ENCODE assay signal across 35 cellular contexts in the genomic region with DNA sequence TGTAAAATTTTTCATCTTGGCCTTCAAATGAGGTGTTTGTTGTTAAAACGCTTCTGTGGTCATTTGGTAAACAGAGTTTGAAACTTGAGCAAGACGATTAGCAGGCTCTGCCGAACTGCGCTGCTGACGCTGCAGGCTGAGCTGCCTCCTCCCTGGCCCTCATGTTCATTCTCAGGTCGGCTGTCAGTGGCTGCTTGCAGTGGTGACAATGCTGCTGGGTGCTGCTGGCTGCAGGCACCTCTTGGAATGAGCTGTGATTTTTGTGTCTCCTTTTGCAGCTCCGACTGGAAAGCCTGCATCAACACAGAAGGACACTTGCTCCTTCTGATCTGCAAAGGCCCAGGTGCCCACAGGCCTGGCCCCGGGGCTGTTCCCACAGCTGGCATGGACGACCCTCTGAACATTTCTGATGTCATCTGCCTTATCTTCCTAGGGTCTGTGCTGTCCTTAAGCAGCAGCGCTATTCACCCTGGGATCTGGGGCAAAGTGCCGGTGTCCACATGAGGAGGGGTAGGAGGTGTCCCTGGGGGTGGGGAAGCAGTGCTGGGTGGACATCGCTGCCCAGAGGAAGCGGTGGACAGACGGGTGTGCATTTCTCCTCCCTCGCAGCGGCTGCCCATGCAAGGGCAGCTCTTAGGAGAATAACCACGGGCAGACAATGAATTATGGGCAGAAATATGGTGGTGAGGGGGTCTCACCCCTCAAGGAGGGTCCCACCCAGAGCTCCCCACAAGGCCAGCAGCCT. TPM values are rescaled to one million over a fixed set of nuclear protein-coding genes. Genes with fewer than 3 reads are reported as not detected.
"Had no signal": no experiment of that assay in that cellular context is flagged by ENCODE, and none has a peak within 500 bp of the region (broad histone marks: within the 10 kb centered on the region; RNA-seq: fewer than 3 reads in every experiment).

No MANE protein-coding gene starts in this region.

- H3K9ac ChIP-seq: neural progenitor cell had no signal

- DNase-seq: activated CD4-positive, alpha-beta memory T cell treated with anti-CD3 and anti-CD28 coated beads, Interleukin-2, amount 10 ng/mL, durations not matched to agents 7 days and 5 days; activated CD4-positive, alpha-beta T cell treated with anti-CD3 and anti-CD28 coated beads for 1 hour; activated CD4-positive, alpha-beta T cell treated with anti-CD3 and anti-CD28 coated beads, Interleukin-2, amount 10 ng/mL, durations not matched to agents 7 days and 5 days; activated CD8-positive, alpha-beta memory T cell treated with anti-CD3 and anti-CD28 coated beads, Interleukin-2, amount 50 U/mL, for 48 hours; activated gamma-delta T cell; activated naive CD4-positive, alpha-beta T cell treated with anti-CD3 and anti-CD28 coated beads, Interleukin-2, amount 10 ng/mL, durations not matched to agents 7 days and 5 days; activated T-cell treated with anti-CD3 and anti-CD28 coated beads, Interleukin-2, amount 50 U/mL, for 24 hours; effector CD8-positive, alpha-beta T cell; head of caudate nucleus; hypothalamus; immature natural killer cell; kidney; left colon; lower lobe of right lung; mesendoderm; natural killer cell; sigmoid colon; small intestine; stimulated activated CD4-positive, alpha-beta T cell treated with anti-CD3 and anti-CD28 coated beads, Interleukin-1b, Interleukin-23, amount 100 ng/mL, for 48 hours; stimulated activated CD4-positive, alpha-beta T cell treated with anti-CD3 and anti-CD28 coated beads, Interleukin-4, amount 100 ng/mL, for 4 hours; stimulated activated CD8-positive, alpha-beta memory T cell treated with anti-CD3 and anti-CD28 coated beads, Interleukin-4, amount 100 ng/mL, for 48 hours; stomach; T-helper 17 cell; T1000; thyroid gland; upper lobe of right lung had no signal

- H3K4me2 ChIP-seq: neural progenitor cell had no signal

- H3K9me3 ChIP-seq: breast epithelium, gastroesophageal sphincter, lower lobe of right lung, sigmoid colon, stomach, thyroid gland, upper lobe of right lung had no signal

- ATAC-seq: gastroesophageal sphincter; left colon; lower lobe of right lung; natural killer cell; stimulated activated memory B cell treated with anti-CD40 and anti-IgM and Interleukin-4, amounts not matched to agents 10 μg/mL and 1 μg/mL and 100 μg/mL, for 72 hours; T-helper 17 cell; upper lobe of right lung had no signal

- FAIRE-seq: colon, kidney, small intestine had no signal

- H2AFZ ChIP-seq: neural progenitor cell had no signal

- H3K36me3 ChIP-seq: breast epithelium, neural progenitor cell, sigmoid colon, thyroid gland, upper lobe of right lung had no signal

- H3K4me3 ChIP-seq: breast epithelium, gastroesophageal sphincter, lower lobe of right lung, neural progenitor cell, sigmoid colon, stomach, thyroid gland, upper lobe of right lung had no signal

- H3K27ac ChIP-seq: breast epithelium, gastroesophageal sphincter, lower lobe of right lung, neural progenitor cell, sigmoid colon, stomach, thyroid gland, upper lobe of right lung had no signal

- H3K27me3 ChIP-seq: breast epithelium, gastroesophageal sphincter, neural progenitor cell, sigmoid colon, stomach, thyroid gland, upper lobe of right lung had no signal

- H3K4me1 ChIP-seq: breast epithelium, thyroid gland, upper lobe of right lung had no signal

RNA-seq across cellular contexts. Expression of a gene that starts 38.1 kb away (rescaled TPM):
- total RNA-seq: activated CD4-positive, alpha-beta memory T cell treated with anti-CD3 and anti-CD28 coated beads, Interleukin-2, amount 10 ng/mL, durations not matched to agents 7 days and 5 days; activated CD4-positive, alpha-beta T cell treated with anti-CD3 and anti-CD28 coated beads, Interleukin-2, amount 10 ng/mL, durations not matched to agents 7 days and 5 days; dermis microvascular lymphatic vessel endothelial cell; epithelial cell of proximal tubule; mononuclear cell; renal cortical epithelial cell; T-helper 17 cell; upper lobe of right lung had no signal
- polyA plus RNA-seq: immature natural killer cell had no signal
